8 cellular contexts compared by ENCODE assay signal in the genomic region with DNA sequence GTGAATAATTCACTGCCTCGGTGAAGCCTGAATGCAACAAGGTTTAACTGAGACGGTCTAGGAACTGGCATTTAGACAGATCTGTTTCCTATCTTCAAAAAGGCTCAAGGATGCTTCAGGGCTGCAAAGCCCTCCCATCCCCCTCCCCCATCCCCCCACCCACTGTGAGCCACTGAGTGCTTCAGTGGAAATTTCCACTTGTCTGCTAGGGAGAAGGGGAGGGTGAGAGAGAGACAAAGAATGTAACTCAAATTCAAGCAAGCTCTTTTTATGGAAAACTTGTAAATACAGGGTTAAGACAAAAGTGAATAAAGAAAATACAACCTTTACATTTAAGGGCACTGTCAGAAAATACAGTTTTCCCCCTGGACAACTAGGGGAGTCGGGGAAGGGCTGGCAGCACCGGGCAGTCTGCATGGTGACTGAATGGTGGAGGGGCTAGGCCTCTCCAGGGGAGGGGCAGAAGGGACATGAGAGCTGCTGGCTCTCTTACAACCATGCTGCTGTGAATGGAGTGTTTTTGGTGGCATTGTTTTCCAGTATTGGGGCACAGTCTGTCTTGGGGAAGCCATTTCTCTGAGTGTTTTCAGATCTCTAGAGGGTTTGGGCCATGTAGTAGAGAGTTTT. TPM values are rescaled to one million over a fixed set of nuclear protein-coding genes. Genes with fewer than 3 reads are reported as not detected.
DNase-seq lines count a peak whose midpoint lies in the region; ATAC-seq lines count a peak whose summit lies in the region.

No MANE protein-coding gene starts in this region.

- H3K9ac ChIP-seq in iPS-18a (ENCODE audit: low read length) = peak overlapping the region; percentile 46

- H3K27ac Mint-ChIP-seq in activated naive CD4-positive, alpha-beta T cell treated with anti-CD3 and anti-CD28 coated beads, Interleukin-2, amount 50 U/mL, for 72 hours = peak overlapping the region; percentile 88 to 97

- H3K36me3 ChIP-seq in KOPT-K1 (ENCODE audit: insufficient read depth, low read length) (peaks cover 88% of the 10 kb centered on the region), iPS-18a (ENCODE audit: control insufficient read depth, low read depth, low read length) (peaks cover 11% of the 10 kb centered on the region)

- H3K9me3 Mint-ChIP-seq in activated naive CD4-positive, alpha-beta T cell treated with anti-CD3 and anti-CD28 coated beads, Interleukin-2, amount 50 U/mL, for 72 hours = peaks cover 5 to 10% of the 10 kb centered on the region in 2 donors

- ATAC-seq in activated naive CD4-positive, alpha-beta T cell treated with anti-CD3 and anti-CD28 coated beads, Interleukin-2, amount 50 U/mL, for 72 hours = peak in 1 of 2 donors; percentile 9
- ATAC-seq in stimulated activated naive CD8-positive, alpha-beta T cell treated with anti-CD3 and anti-CD28 coated beads, Interleukin-15, Interleukin-2, amounts not matched to agents 100 U/mL and 50 U/mL, for 24 hours = peak; percentile 8
- ATAC-seq in HG02981 (IDR thresholded peaks at IDR 0.05; ENCODE audit: unreplicated experiment) = no peak

- H3K4me1 ChIP-seq in iPS-18a (ENCODE audit: control insufficient read depth, low read depth, low read length) = peaks cover 50% of the 10 kb centered on the region

- peaks cover 3% of the 10 kb centered on the region for H3K9me3 ChIP-seq in KOPT-K1 (ENCODE audit: insufficient read depth, low read length, poor library complexity, severe bottlenecking)
- H3K9me3 ChIP-seq in iPS-18a (ENCODE audit: control insufficient read depth, low read depth, low read length) = no peaks in the 10 kb centered on the region

- peak overlapping the region; percentile 39 for H3K4me3 ChIP-seq in iPS-18a (ENCODE audit: low read length)

- DNase-seq in activated naive CD4-positive, alpha-beta T cell treated with anti-CD3 and anti-CD28 coated beads, Interleukin-2, amount 50 U/mL, for 72 hours (ENCODE audit: low spot score in 2 of 2) = no peak
- DNase-seq in stimulated activated naive CD8-positive, alpha-beta T cell treated with anti-CD3 and anti-CD28 coated beads, Interleukin-15, Interleukin-2, amounts not matched to agents 100 U/mL and 50 U/mL, for 24 hours = peak; percentile 23
- no peak for DNase-seq in DMS 273 (lab: John Stamatoyannopoulos, UW; ENCODE audit: unreplicated experiment)
- no peak for DNase-seq in NOMO-1 treated with dmso at 0.1 percent for 144 hours (lab: John Stamatoyannopoulos, UW; ENCODE audit: unreplicated experiment)
- DNase-seq in stimulated activated CD4-positive, alpha-beta T cell treated with anti-CD3 and anti-CD28 coated beads, Interleukin-12 subunit alpha, Interleukin-12 subunit beta, amount 100 ng/mL, for 4 hours = no peak

- H3K36me3 Mint-ChIP-seq in activated naive CD4-positive, alpha-beta T cell treated with anti-CD3 and anti-CD28 coated beads, Interleukin-2, amount 50 U/mL, for 72 hours = peaks cover 30 to 45% of the 10 kb centered on the region in 2 donors

- H3K27ac ChIP-seq in KOPT-K1 (ENCODE audit: low read depth, low read length, poor library complexity, severe bottlenecking) (peak overlapping the region; percentile 74), iPS-18a (ENCODE audit: low read length) (peak overlapping the region; percentile 82)

- H3K27me3 ChIP-seq in iPS-18a (ENCODE audit: control insufficient read depth, insufficient read depth, low read length) = no peaks in the 10 kb centered on the region

RNA-seq across cellular contexts. Expression of a gene that starts 56.7 kb away (rescaled TPM):
- 100 to 1,000 TPM; 114 to 146 TPM for total RNA-seq in activated naive CD4-positive, alpha-beta T cell treated with anti-CD3 and anti-CD28 coated beads, Interleukin-2, amount 50 U/mL, for 72 hours

RNA-seq across cellular contexts. Expression of a gene that starts 56.7 kb away (rescaled TPM):
- total RNA-seq in activated naive CD4-positive, alpha-beta T cell treated with anti-CD3 and anti-CD28 coated beads, Interleukin-2, amount 50 U/mL, for 72 hours = 10 to 100 TPM; 35.8 to 77.1 TPM
